ENCODE assay signal across 18 cellular contexts in the genomic region with DNA sequence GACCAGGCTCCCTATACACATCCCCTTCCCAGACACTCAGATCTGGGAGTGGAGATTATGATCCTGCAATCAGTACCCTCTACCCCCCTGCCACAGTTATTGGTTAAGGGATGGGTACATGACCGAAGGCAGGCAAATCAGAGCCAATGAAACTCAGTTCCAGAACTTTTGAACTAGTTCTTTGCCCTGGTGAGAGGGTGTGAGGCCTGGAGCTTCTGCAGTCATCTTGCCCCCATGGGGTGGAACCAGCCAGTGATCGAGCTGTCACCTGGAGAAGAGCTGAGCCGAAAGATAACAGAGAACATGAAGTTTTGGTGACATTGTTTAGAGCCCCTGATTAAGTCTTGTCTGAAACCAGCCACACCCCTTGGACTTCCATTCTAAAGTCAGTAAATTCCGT.
DNase-seq lines count a peak whose midpoint lies in the region; ATAC-seq and TF ChIP-seq lines count a peak whose summit lies in the region.
"Had no signal": no experiment of that assay in that cellular context is flagged by ENCODE, and none has a peak within 500 bp of the region (broad histone marks: within the 10 kb centered on the region; RNA-seq: fewer than 3 reads in every experiment).

No MANE protein-coding gene starts in this region.

- H3K4me1 Mint-ChIP-seq in HFFc6 (ENCODE audit: low read depth) (peaks cover 89% of the 10 kb centered on the region), T-helper 17 cell (peaks cover 18% of the 10 kb centered on the region)

- in situ Hi-C loops in ACHN (cut with HindIII; ENCODE audit: low pct_ligation_motif_present, low pct_unique_long_range_greater_than_20kb, low sequenced_read_pairs) = no loop called here

- no peak overlapping the region for H2AFZ ChIP-seq in mesenchymal stem cell (ENCODE audit: low read depth, low read length)
- H2AFZ ChIP-seq: neural progenitor cell had no signal

- peaks cover 32% of the 10 kb centered on the region for H3K4me1 ChIP-seq in mesenchymal stem cell (ENCODE audit: control insufficient read depth, insufficient read depth, low read depth, low read length)
- H3K4me1 ChIP-seq: neural progenitor cell, psoas muscle had no signal

- peak overlapping the region; percentile 5 for H2AK5ac ChIP-seq in mesenchymal stem cell (ENCODE audit: low read length, severe bottlenecking)

- H3K4ac ChIP-seq in mesenchymal stem cell (ENCODE audit: low read depth in 1 of 2, low read length in 2 of 2) = no peak overlapping the region

- no peaks in the 10 kb centered on the region for H3K9me3 ChIP-seq in T-helper 17 cell (ENCODE audit: control insufficient read depth, low read length, poor library complexity, severe bottlenecking)
- no peaks in the 10 kb centered on the region for H3K9me3 ChIP-seq in mesenchymal stem cell (ENCODE audit: control insufficient read depth, low read length)
- H3K9me3 ChIP-seq: psoas muscle had no signal

- no peak for ATAC-seq in T-helper 17 cell
- no peak for ATAC-seq in GM18907 (IDR thresholded peaks at IDR 0.05; ENCODE audit: unreplicated experiment)
- ATAC-seq: activated CD8-positive, alpha-beta memory T cell treated with anti-CD3 and anti-CD28 coated beads, Interleukin-2, amount 10 ng/mL, durations not matched to agents 7 days and 5 days; psoas muscle had no signal

- H3K23ac ChIP-seq in mesenchymal stem cell (ENCODE audit: low read length in 2 of 2) = no peak overlapping the region

- peak overlapping the region; percentile 98 for H3K27ac Mint-ChIP-seq in HFFc6
- peak overlapping the region; percentile 83 for H3K27ac Mint-ChIP-seq in T-helper 17 cell
- H3K27ac Mint-ChIP-seq: activated CD8-positive, alpha-beta memory T cell treated with anti-CD3 and anti-CD28 coated beads, Interleukin-2, amount 10 ng/mL, durations not matched to agents 7 days and 5 days had no signal

- no peak overlapping the region for H3K4me2 ChIP-seq in mesenchymal stem cell (ENCODE audit: low read length, poor library complexity, severe bottlenecking)
- H3K4me2 ChIP-seq: neural progenitor cell had no signal

- H2BK12ac ChIP-seq in mesenchymal stem cell (ENCODE audit: low read length in 2 of 2) = peak overlapping the region in 1 of 2 experiments; percentile 37

- peak overlapping the region in 1 of 2 experiments; percentile 35 for H3K18ac ChIP-seq in mesenchymal stem cell (ENCODE audit: low read depth in 1 of 2, low read length in 2 of 2)

- H3K4me3 Mint-ChIP-seq in HFFc6 (peak overlapping the region; percentile 74; the same call in 1 of the 2 replicates), T-helper 17 cell (no peak overlapping the region)
- H3K4me3 Mint-ChIP-seq: activated CD8-positive, alpha-beta memory T cell treated with anti-CD3 and anti-CD28 coated beads, Interleukin-2, amount 10 ng/mL, durations not matched to agents 7 days and 5 days; CD4-positive, alpha-beta memory T cell; neural progenitor cell had no signal

- 84% methylated on average over 2 of the region's 4 CpGs for WGBS in mesenchymal stem cell

- no peaks in the 10 kb centered on the region for H3K9me3 Mint-ChIP-seq in HFFc6
- H3K9me3 Mint-ChIP-seq: CD4-positive, alpha-beta memory T cell; neural progenitor cell had no signal

- no peaks in the 10 kb centered on the region for H3K79me1 ChIP-seq in mesenchymal stem cell (replicated peaks; ENCODE audit: low read length, poor library complexity, severe bottlenecking)

- TF ChIP-seq CTCF in HFFc6 (IDR thresholded peaks at IDR 0.05) = no peak

- H4K91ac ChIP-seq in mesenchymal stem cell (ENCODE audit: low read length) = no peak overlapping the region

- H3K27ac ChIP-seq in mesenchymal stem cell (ENCODE audit: low read length, poor library complexity, severe bottlenecking) = no peak overlapping the region
- H3K27ac ChIP-seq: neural progenitor cell, psoas muscle, SK-N-MC had no signal

- DNase-seq in ACHN (peak; percentile 9), HFFc6 (no peak), T-helper 17 cell (no peak), mesenchymal stem cell (no peak), NCI-H1092 treated with DMSO at 0.1 percent for 48 hours (lab: John Stamatoyannopoulos, UW) (no peak), NCI-H1436 (lab: John Stamatoyannopoulos, UW) (no peak), SIG-M5 (lab: John Stamatoyannopoulos, UW) (no peak)
- DNase-seq: activated CD4-positive, CD25-positive, alpha-beta regulatory T cell treated with anti-CD3 and anti-CD28 coated beads, Interleukin-2, amount 50 U/mL, for 72 hours; activated CD8-positive, alpha-beta memory T cell treated with anti-CD3 and anti-CD28 coated beads, Interleukin-2, amount 10 ng/mL, durations not matched to agents 7 days and 5 days; CD4-positive, alpha-beta memory T cell; foreskin melanocyte; NCI-H2107; NCI-H524 treated with DMSO at 0.1 percent for 48 hours; psoas muscle; stimulated activated CD4-positive, alpha-beta T cell treated with anti-CD3 and anti-CD28 coated beads, Interleukin-4, amount 100 ng/mL, for 24 hours had no signal

- no peaks in the 10 kb centered on the region for H3K27me3 ChIP-seq in mesenchymal stem cell (ENCODE audit: control insufficient read depth in 1 of 2, insufficient read depth in 1 of 2, low read length in 2 of 2)
- H3K27me3 ChIP-seq: neural progenitor cell had no signal

- H3K4me3 ChIP-seq in mesenchymal stem cell (ENCODE audit: insufficient read depth in 1 of 2, low read depth in 1 of 2, low read length in 2 of 2) = no peak overlapping the region
- H3K4me3 ChIP-seq: neural progenitor cell, psoas muscle, SK-N-MC had no signal

- H3K36me3 Mint-ChIP-seq in HFFc6 (ENCODE audit: low read depth) (no peaks in the 10 kb centered on the region), T-helper 17 cell (ENCODE audit: low read depth) (no peaks in the 10 kb centered on the region)
- H3K36me3 Mint-ChIP-seq: CD4-positive, alpha-beta memory T cell; neural progenitor cell had no signal

- no peak overlapping the region for H4K8ac ChIP-seq in mesenchymal stem cell (ENCODE audit: low read length)

- H3K36me3 ChIP-seq in mesenchymal stem cell (ENCODE audit: control insufficient read depth in 1 of 2, insufficient read depth in 2 of 2, low read depth in 1 of 2, low read length in 2 of 2) = no peaks in the 10 kb centered on the region
- H3K36me3 ChIP-seq: neural progenitor cell had no signal

- H3K9ac ChIP-seq in mesenchymal stem cell (ENCODE audit: low read length) = no peak overlapping the region
- H3K9ac ChIP-seq: neural progenitor cell had no signal

- no peak overlapping the region for H3K14ac ChIP-seq in mesenchymal stem cell (ENCODE audit: low read length in 2 of 2)

- H2BK120ac ChIP-seq in mesenchymal stem cell (ENCODE audit: low read depth, low read length) = no peak overlapping the region

- H2BK15ac ChIP-seq in mesenchymal stem cell (ENCODE audit: low read depth, poor library complexity, severe bottlenecking) = peak overlapping the region; percentile 26

- H2BK5ac ChIP-seq in mesenchymal stem cell (ENCODE audit: low read depth, low read length, poor library complexity, severe bottlenecking) = no peak overlapping the region

- H3K27me3 Mint-ChIP-seq in HFFc6 (ENCODE audit: insufficient read depth) = no peaks in the 10 kb centered on the region
- H3K27me3 Mint-ChIP-seq in T-helper 17 cell = peaks cover 5% of the 10 kb centered on the region
- H3K27me3 Mint-ChIP-seq: activated CD8-positive, alpha-beta memory T cell treated with anti-CD3 and anti-CD28 coated beads, Interleukin-2, amount 10 ng/mL, durations not matched to agents 7 days and 5 days; CD4-positive, alpha-beta memory T cell had no signal
